27 cellular contexts compared by ENCODE assay signal in the genomic region with DNA sequence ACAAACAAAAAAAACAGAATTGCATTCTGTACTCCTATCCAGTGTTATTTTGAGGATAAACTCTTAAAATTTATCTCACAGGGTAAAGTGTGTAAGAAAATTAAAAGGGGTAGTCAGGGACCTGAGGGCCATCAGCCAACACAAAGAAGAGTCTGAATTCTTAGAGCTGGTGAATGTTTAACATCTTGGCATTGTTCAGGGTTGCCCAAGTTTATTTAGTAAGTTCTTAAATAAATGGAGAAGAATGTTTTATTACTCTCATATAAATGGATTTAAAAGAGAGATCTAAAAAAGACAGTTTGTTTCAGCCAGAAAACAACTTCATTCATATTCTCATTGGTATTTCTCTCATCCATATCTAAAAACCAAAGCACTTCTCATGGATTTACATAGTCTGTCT.
DNase-seq lines count a peak whose midpoint lies in the region; ATAC-seq and TF ChIP-seq lines count a peak whose summit lies in the region.
"Had no signal": no experiment of that assay in that cellular context is flagged by ENCODE, and none has a peak within 500 bp of the region (broad histone marks: within the 10 kb centered on the region; RNA-seq: fewer than 3 reads in every experiment).

No MANE protein-coding gene starts in this region.

- H3F3A ChIP-seq in PC-3 (ENCODE audit: low read length, unreplicated experiment): no peaks in the 10 kb centered on the region

- no peak for DNase-seq in PC-3
- peak; percentile 82 for DNase-seq in renal cortical epithelial cell (ENCODE audit: low read depth)
- DNase-seq in BE2C: no peak
- DNase-seq in NCI-H2081 (lab: John Stamatoyannopoulos, UW): no peak
- no peak for DNase-seq in NAMALWA (ENCODE audit: low spot score)
- no peak for DNase-seq in G401 (ENCODE audit: low spot score)
- DNase-seq: activated CD8-positive, alpha-beta T cell treated with anti-CD3 and anti-CD28 coated beads, Interleukin-2, amount 10 ng/mL, durations not matched to agents 7 days and 5 days; activated naive CD4-positive, alpha-beta T cell treated with anti-CD3 and anti-CD28 coated beads, Interleukin-2, amount 10 ng/mL, durations not matched to agents 7 days and 5 days; adrenal gland; effector CD4-positive, alpha-beta T cell; midbrain; naive thymus-derived CD4-positive, alpha-beta T cell; NCI-H1436 treated with DMSO at 0.1 percent for 48 hours; NCI-H345; NCI-H748 treated with DMSO at 0.1 percent for 48 hours; right cardiac atrium; SHP77 treated with DMSO at 0.1 percent for 48 hours; stimulated activated CD4-positive, alpha-beta T cell treated with anti-CD3 and anti-CD28 coated beads, Interleukin-2, amount 100 ng/mL, for 24 hours; stimulated activated naive CD8-positive, alpha-beta T cell treated with anti-CD3 and anti-CD28 coated beads, Interleukin-15, amount 100 ng/mL, for 72 hours; thyroid gland had no signal

- peaks cover 19% of the 10 kb centered on the region for H3K4me1 ChIP-seq in PC-3 (ENCODE audit: insufficient read depth, low read length)
- H3K4me1 ChIP-seq in gastroesophageal sphincter: peaks cover 4 to 44% (median 18%) of the 10 kb centered on the region in 3 donors
- H3K4me1 ChIP-seq in BE2C: no peaks in the 10 kb centered on the region
- H3K4me1 ChIP-seq: adrenal gland, breast epithelium, parathyroid adenoma had no signal

- H3K36me3 ChIP-seq in PC-3 (ENCODE audit: low read depth, low read length) (no peaks in the 10 kb centered on the region), gastroesophageal sphincter (no peaks in the 10 kb centered on the region), BE2C (no peaks in the 10 kb centered on the region)
- H3K36me3 ChIP-seq: adrenal gland, breast epithelium, HAP-1, thyroid gland had no signal

- CTCF ChIA-PET in PC-3 (lab: Charles Lee): interaction anchor here (0.6 kb wide), 1 partner anchor 391 kb away, joined by 3 read pairs; no protein-coding TSS in a partner anchor

- intact Hi-C loops in PC-3 (cut with micrococcal nuclease): loop anchor here (2.0 to 5.0 kb wide), 4 partner anchors 91 to 311 kb away; no protein-coding TSS in a partner anchor

- TF ChIP-seq POLR2A in gastroesophageal sphincter (IDR thresholded peaks at IDR 0.05): no peak

- no peak overlapping the region for H3K4me2 ChIP-seq in PC-3 (ENCODE audit: low read length)

- H3K27me3 Mint-ChIP-seq in nephron (ENCODE audit: low read depth): peaks cover 3% of the 10 kb centered on the region

- H3K27ac ChIP-seq in PC-3 (ENCODE audit: low read length): peak overlapping the region; percentile 67
- peak overlapping the region in 3 of 4 donors; percentile 52 to 76 (median 56) for H3K27ac ChIP-seq in gastroesophageal sphincter
- H3K27ac ChIP-seq: adrenal gland, breast epithelium, epithelial cell of prostate, parathyroid adenoma had no signal

- H3K27ac Mint-ChIP-seq in nephron: peak overlapping the region in 2 of 3 experiments; percentile 47 to 93
- H3K27ac Mint-ChIP-seq: activated CD8-positive, alpha-beta T cell treated with anti-CD3 and anti-CD28 coated beads, Interleukin-2, amount 10 ng/mL, durations not matched to agents 7 days and 5 days; activated naive CD4-positive, alpha-beta T cell treated with anti-CD3 and anti-CD28 coated beads, Interleukin-2, amount 10 ng/mL, durations not matched to agents 7 days and 5 days; activated T-helper 17 cell treated with anti-CD3 and anti-CD28 coated beads, Interleukin-2, amount 50 U/mL, for 72 hours; naive thymus-derived CD4-positive, alpha-beta T cell; stimulated activated naive CD8-positive, alpha-beta T cell treated with anti-CD3 and anti-CD28 coated beads, Interleukin-15, amount 100 ng/mL, for 72 hours had no signal

- H3K9me3 Mint-ChIP-seq in nephron: no peaks in the 10 kb centered on the region
- H3K9me3 Mint-ChIP-seq: activated naive CD4-positive, alpha-beta T cell treated with anti-CD3 and anti-CD28 coated beads, Interleukin-2, amount 10 ng/mL, durations not matched to agents 7 days and 5 days; activated T-helper 17 cell treated with anti-CD3 and anti-CD28 coated beads, Interleukin-2, amount 50 U/mL, for 72 hours; naive thymus-derived CD4-positive, alpha-beta T cell; stimulated activated naive CD8-positive, alpha-beta T cell treated with anti-CD3 and anti-CD28 coated beads, Interleukin-15, amount 100 ng/mL, for 72 hours had no signal

- POLR2A ChIA-PET in PC-3 (lab: Charles Lee; ENCODE audit: unreplicated experiment): interaction anchor here (0.6 to 1.0 kb wide), 4 partner anchors 42 to 386 kb away, joined by 3 to 11 read pairs (median 3); no protein-coding TSS in a partner anchor

- TF ChIP-seq CTCF in PC-3 (conservative IDR thresholded peaks at IDR 0.05; ENCODE audit: low read depth, low read length): no peak
- no peak for TF ChIP-seq CTCF in gastroesophageal sphincter (IDR thresholded peaks at IDR 0.05)
- TF ChIP-seq CTCF in nephron (IDR thresholded peaks at IDR 0.05; ENCODE audit: unreplicated experiment in 3 of 3): no peak
- TF ChIP-seq CTCF in BE2C (IDR thresholded peaks at IDR 0.05; ENCODE audit: low read depth, low read length): no peak

- no peaks in the 10 kb centered on the region for H3K79me2 ChIP-seq in PC-3 (ENCODE audit: low read length)
- H3K79me2 ChIP-seq: parathyroid adenoma had no signal

- H4K20me1 ChIP-seq in PC-3 (ENCODE audit: low read length): no peaks in the 10 kb centered on the region

- peaks cover 39% of the 10 kb centered on the region for H3K4me1 Mint-ChIP-seq in nephron
- H3K4me1 Mint-ChIP-seq: activated naive CD4-positive, alpha-beta T cell treated with anti-CD3 and anti-CD28 coated beads, Interleukin-2, amount 10 ng/mL, durations not matched to agents 7 days and 5 days; activated T-helper 17 cell treated with anti-CD3 and anti-CD28 coated beads, Interleukin-2, amount 50 U/mL, for 72 hours had no signal

- H3K9ac ChIP-seq in PC-3 (ENCODE audit: low read length): peak overlapping the region; percentile 57
- H3K9ac ChIP-seq: parathyroid adenoma had no signal

- BruUV-seq in PC-3 (replicated peaks; lab: Mats Ljungman, UMichigan): no TSS peak

- H3K9me3 ChIP-seq in PC-3 (ENCODE audit: low read length) (no peaks in the 10 kb centered on the region), gastroesophageal sphincter (no peaks in the 10 kb centered on the region), BE2C (no peaks in the 10 kb centered on the region)
- H3K9me3 ChIP-seq: adrenal gland, breast epithelium, HAP-1, thyroid gland had no signal

- no peak overlapping the region for H3K4me3 Mint-ChIP-seq in nephron
- H3K4me3 Mint-ChIP-seq: activated CD8-positive, alpha-beta T cell treated with anti-CD3 and anti-CD28 coated beads, Interleukin-2, amount 10 ng/mL, durations not matched to agents 7 days and 5 days; activated naive CD4-positive, alpha-beta T cell treated with anti-CD3 and anti-CD28 coated beads, Interleukin-2, amount 10 ng/mL, durations not matched to agents 7 days and 5 days; activated T-helper 17 cell treated with anti-CD3 and anti-CD28 coated beads, Interleukin-2, amount 50 U/mL, for 72 hours; naive thymus-derived CD4-positive, alpha-beta T cell; stimulated activated naive CD8-positive, alpha-beta T cell treated with anti-CD3 and anti-CD28 coated beads, Interleukin-15, amount 100 ng/mL, for 72 hours had no signal

- H3K36me3 Mint-ChIP-seq in nephron (ENCODE audit: low read depth): no peaks in the 10 kb centered on the region
- H3K36me3 Mint-ChIP-seq: activated naive CD4-positive, alpha-beta T cell treated with anti-CD3 and anti-CD28 coated beads, Interleukin-2, amount 10 ng/mL, durations not matched to agents 7 days and 5 days; naive thymus-derived CD4-positive, alpha-beta T cell had no signal

- in situ Hi-C loops in G401 (cut with HindIII; ENCODE audit: low sequenced_read_pairs): no loop called here

- no peak for TF ChIP-seq EP300 in gastroesophageal sphincter (IDR thresholded peaks at IDR 0.05)

- H2AFZ ChIP-seq in PC-3 (ENCODE audit: low read length): no peak overlapping the region
- H2AFZ ChIP-seq: parathyroid adenoma had no signal

- H3K27me3 ChIP-seq in PC-3 (ENCODE audit: low read length): no peaks in the 10 kb centered on the region
- no peaks in the 10 kb centered on the region for H3K27me3 ChIP-seq in gastroesophageal sphincter
- peaks cover 32% of the 10 kb centered on the region for H3K27me3 ChIP-seq in BE2C
- H3K27me3 ChIP-seq: breast epithelium, thyroid gland had no signal

- no peaks in the 10 kb centered on the region for H3K9me2 ChIP-seq in PC-3 (replicated peaks; ENCODE audit: low read length)

- H3K4me3 ChIP-seq in PC-3 (ENCODE audit: low read length) (no peak overlapping the region), gastroesophageal sphincter (no peak overlapping the region), BE2C (ENCODE audit: low read depth, low read length) (no peak overlapping the region)
- H3K4me3 ChIP-seq: adrenal gland, breast epithelium, HAP-1, thyroid gland had no signal

- ATAC-seq in PC-3 (peak; percentile 50), gastroesophageal sphincter (no peak)
- ATAC-seq: activated CD8-positive, alpha-beta T cell treated with anti-CD3 and anti-CD28 coated beads, Interleukin-2, amount 10 ng/mL, durations not matched to agents 7 days and 5 days; activated T-helper 17 cell treated with anti-CD3 and anti-CD28 coated beads, Interleukin-2, amount 50 U/mL, for 72 hours; naive thymus-derived CD4-positive, alpha-beta T cell; right cardiac atrium; stimulated activated naive CD8-positive, alpha-beta T cell treated with anti-CD3 and anti-CD28 coated beads, Interleukin-15, amount 100 ng/mL, for 72 hours had no signal
